ENCODE assay signal across 23 cellular contexts in genomic region chr1:209073879-209074278, GRCh38.
"Had no signal": no experiment of that assay in that cellular context is flagged by ENCODE, and none has a peak within 500 bp of the region (broad histone marks: within the 10 kb centered on the region; RNA-seq: fewer than 3 reads in every experiment).

No MANE protein-coding gene starts in this region.

- H3K27ac Mint-ChIP-seq: dendritic cell treated with granulocyte-macrophage colony-stimulating factor and Interleukin-4, amounts not matched to agents 40 ng/mL and 50 ng/mL, for 4 days; effector memory CD8-positive, alpha-beta T cell; endodermal cell; mesothelial cell of epicardium had no signal

- H3K27ac ChIP-seq: colonic mucosa, epithelial cell of prostate, esophagus squamous epithelium, gastrocnemius medialis, heart right ventricle, left ventricle myocardium inferior, lower lobe of right lung had no signal

- H3K9me3 Mint-ChIP-seq: dendritic cell treated with granulocyte-macrophage colony-stimulating factor and Interleukin-4, amounts not matched to agents 40 ng/mL and 50 ng/mL, for 4 days; effector memory CD8-positive, alpha-beta T cell had no signal

- H3K27me3 Mint-ChIP-seq: effector memory CD8-positive, alpha-beta T cell had no signal

- H3K4me1 ChIP-seq: colonic mucosa, esophagus squamous epithelium, gastrocnemius medialis, left ventricle myocardium inferior, lower lobe of right lung had no signal

- H3K9me3 ChIP-seq: colonic mucosa, esophagus squamous epithelium, gastrocnemius medialis, heart right ventricle, left ventricle myocardium inferior, lower lobe of right lung, mucosa of descending colon had no signal

- H3K4me3 ChIP-seq: colonic mucosa, esophagus squamous epithelium, gastrocnemius medialis, heart right ventricle, left ventricle myocardium inferior, lower lobe of right lung, mucosa of descending colon had no signal

- H3K36me3 Mint-ChIP-seq: mesothelial cell of epicardium had no signal

- H3K4me3 Mint-ChIP-seq: dendritic cell treated with granulocyte-macrophage colony-stimulating factor and Interleukin-4, amounts not matched to agents 40 ng/mL and 50 ng/mL, for 4 days; effector memory CD8-positive, alpha-beta T cell; endodermal cell; mesothelial cell of epicardium had no signal

- DNase-seq: colonic mucosa; cortex of kidney; effector CD8-positive, alpha-beta T cell; effector memory CD8-positive, alpha-beta T cell; endodermal cell; erythroblast; esophagus squamous epithelium; foreskin fibroblast; foreskin melanocyte; gastrocnemius medialis; glutamatergic neuron; head of caudate nucleus; heart right ventricle; hippocampal formation; left cardiac atrium; left ventricle myocardium inferior; lower lobe of right lung; mesenchymal stem cell; mucosa of descending colon had no signal

- H3K27me3 ChIP-seq: colonic mucosa, esophagus squamous epithelium, gastrocnemius medialis, heart right ventricle had no signal

- ATAC-seq: effector memory CD8-positive, alpha-beta T cell; esophagus mucosa; gastrocnemius medialis; heart right ventricle; left cardiac atrium; lower lobe of right lung; mucosa of descending colon had no signal

- H3K4me1 Mint-ChIP-seq: mesothelial cell of epicardium had no signal

- H3K36me3 ChIP-seq: colonic mucosa, esophagus squamous epithelium, gastrocnemius medialis, heart right ventricle, left ventricle myocardium inferior, lower lobe of right lung had no signal
